Comparison of ENCODE assay signal across 18 cellular contexts in the genomic region with DNA sequence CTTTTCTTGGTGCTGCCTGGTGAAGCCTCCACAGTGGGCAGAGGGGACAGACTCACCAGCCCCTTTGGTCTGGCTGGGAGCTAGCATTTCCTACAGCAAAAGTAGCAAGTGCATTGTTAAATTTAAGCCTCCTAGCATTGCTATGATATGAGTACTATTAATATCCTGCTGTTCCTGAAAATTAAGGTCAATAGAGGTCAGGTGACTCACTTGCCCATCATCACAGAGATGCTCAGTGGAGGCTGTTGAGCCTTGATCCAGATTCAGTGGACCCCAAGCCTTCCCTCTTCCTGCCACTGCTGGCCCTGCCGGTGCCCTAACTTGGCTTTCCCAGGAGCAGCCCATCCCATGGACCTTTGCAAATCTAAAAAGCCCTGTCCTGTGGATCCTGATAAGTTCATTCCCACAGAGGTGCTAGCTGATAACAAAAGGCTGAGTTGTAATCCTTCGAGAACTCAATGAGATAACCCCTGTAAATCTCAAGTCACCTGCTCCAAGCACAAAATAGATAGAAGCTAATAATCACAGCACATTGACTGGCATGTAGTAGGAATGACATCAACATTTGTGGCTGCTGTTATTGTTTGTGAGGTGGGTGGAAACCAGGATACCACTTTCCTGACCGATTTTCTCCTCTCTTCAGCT.
A peak's percentile ranks its signal among the peaks of the same experiment; 100 is the strongest.
DNase-seq lines count a peak whose midpoint lies in the region; ATAC-seq, FAIRE-seq and TF ChIP-seq lines count a peak whose summit lies in the region.
"Had no signal": no experiment of that assay in that cellular context is flagged by ENCODE, and none has a peak within 500 bp of the region (broad histone marks: within the 10 kb centered on the region; RNA-seq: fewer than 3 reads in every experiment).

No MANE protein-coding gene starts in this region.

- 0% methylated on average over 3 of the region's 3 CpGs for WGBS in K562 (ENCODE audit: insufficient coverage, low coverage, missing lambda C conversion rate)
- WGBS in mesendoderm (ENCODE audit: extremely low coverage, insufficient coverage, low lambda C conversion rate): no CpG with 5 or more reads among the region's 3 CpGs

- no peak overlapping the region for H3K18ac ChIP-seq in mesendoderm (ENCODE audit: low read length)

- CTCF ChIA-PET in K562 (lab: Yijun Ruan, JAX; ENCODE audit: low intra/inter-chr PET ratio): no interaction called here

- H2AK5ac ChIP-seq in mesendoderm (ENCODE audit: low read length): no peak overlapping the region

- no peak overlapping the region for H2BK120ac ChIP-seq in mesendoderm (ENCODE audit: low read depth, low read length)

- H3K9ac ChIP-seq in K562 (ENCODE audit: insufficient read depth in 1 of 2, low read depth in 2 of 2, low read length in 2 of 2) (no peak overlapping the region), mesendoderm (ENCODE audit: low read length) (no peak overlapping the region)
- H3K9ac ChIP-seq: GM23248 had no signal

- H3K4ac ChIP-seq in mesendoderm (ENCODE audit: low read depth, low read length): no peak overlapping the region

- H2BK15ac ChIP-seq in mesendoderm (replicated peaks; ENCODE audit: low read depth): no peak overlapping the region

- TF ChIP-seq POLR2A in K562 (conservative IDR thresholded peaks at IDR 0.05): no peak

- peak; percentile 45; the same call in 1 of the 2 replicates for TF ChIP-seq EP300 in K562 (IDR thresholded peaks at IDR 0.05; ENCODE audit: low read length)

- no peak overlapping the region for H4K5ac ChIP-seq in mesendoderm (ENCODE audit: low read length)

- in situ Hi-C loops in K562 (cut with MboI): no loop called here

- H3K9me3 ChIP-seq in K562 (replicated peaks; ENCODE audit: control insufficient read depth, insufficient read depth, low read depth, low read length): no peaks in the 10 kb centered on the region

- no peak for TF ChIP-seq RAD21 in K562 (CRISPR knock-in tag; conservative IDR thresholded peaks at IDR 0.05 in 1 of 2, IDR thresholded peaks at IDR 0.05 in 1 of 2)

- no peak overlapping the region for H3K4me3 ChIP-seq in K562
- no peak overlapping the region for H3K4me3 ChIP-seq in mesendoderm (ENCODE audit: low read length)
- H3K4me3 ChIP-seq: GM12878, GM23248, SK-N-MC had no signal

- no peak overlapping the region for H3K23ac ChIP-seq in mesendoderm (ENCODE audit: low read length)

- H3K56ac ChIP-seq in mesendoderm (ENCODE audit: low read length): no peak overlapping the region

- H3K4me1 ChIP-seq in K562 (replicated peaks in 1 of 2; ENCODE audit: control insufficient read depth in 2 of 2, insufficient read depth in 2 of 2, low read length in 2 of 2): peaks cover 14 to 19% of the 10 kb centered on the region in 2 experiments
- H3K4me1 ChIP-seq in mesendoderm (ENCODE audit: control insufficient read depth, low read depth, low read length): no peaks in the 10 kb centered on the region

- H4K8ac ChIP-seq in mesendoderm (ENCODE audit: low read depth, low read length): no peak overlapping the region

- H3K79me1 ChIP-seq in mesendoderm (ENCODE audit: low read length): no peaks in the 10 kb centered on the region

- intact Hi-C loops in K562 (cut with micrococcal nuclease): loop anchor here (10.0 kb wide), 1 partner anchor 440 kb away; the partner anchor contains the start of gene RPIA

- BruUV-seq in K562 (replicated peaks; lab: Mats Ljungman, UMichigan): no TSS peak

- H3K27me3 ChIP-seq in K562 (ENCODE audit: control insufficient read depth in 2 of 2, insufficient read depth in 2 of 2, low read length in 2 of 2) (peaks cover 23 to 34% of the 10 kb centered on the region in 2 experiments), mesendoderm (ENCODE audit: insufficient read depth, low read length, poor library complexity) (peaks cover 2% of the 10 kb centered on the region)

- no peaks in the 10 kb centered on the region for H3K9me1 ChIP-seq in K562 (ENCODE audit: control insufficient read depth, insufficient read depth, low read length)

- H3K36me3 ChIP-seq in K562 (ENCODE audit: control insufficient read depth, insufficient read depth, low read length): no peaks in the 10 kb centered on the region
- H3K36me3 ChIP-seq in mesendoderm (ENCODE audit: control insufficient read depth, insufficient read depth, low read length): no peaks in the 10 kb centered on the region

- no peak overlapping the region for H2BK5ac ChIP-seq in mesendoderm (ENCODE audit: low read length)

- FAIRE-seq in HTR-8/SVneo (lab: Jason Lieb, UNC) (peak; percentile 31), K562 (lab: Jason Lieb, UNC) (no peak)
- FAIRE-seq: GM12878, HepG2 had no signal

- no peaks in the 10 kb centered on the region for H3K79me2 ChIP-seq in K562 (ENCODE audit: control insufficient read depth, insufficient read depth, low read length)
- H3K79me2 ChIP-seq in mesendoderm (ENCODE audit: control insufficient read depth, insufficient read depth, low read length): no peaks in the 10 kb centered on the region

- H4K20me1 ChIP-seq in K562 (replicated peaks; ENCODE audit: control insufficient read depth, insufficient read depth, low read length): no peaks in the 10 kb centered on the region

- DNase-seq in EL (peak; percentile 34), HTR-8/SVneo (ENCODE audit: insufficient read length, low spot score) (no peak), K562 (ENCODE audit: extremely low read depth in 1 of 4, low spot score in 3 of 4) (no peak), mesendoderm (peak; percentile 79), HCEC 1CT (no peak)
- no peak for DNase-seq in stimulated activated CD4-positive, alpha-beta T cell treated with anti-CD3 and anti-CD28 coated beads, Interleukin-12 subunit alpha, Interleukin-12 subunit beta, amount 100 ng/mL, for 4 hours
- DNase-seq: CD4-positive, CD25-positive, alpha-beta regulatory T cell; GDM1; GM23248; Karpas-422; NCI-H1417; NCI-H187 treated with DMSO at 0.1 percent for 48 hours; NCI-H446; NCI-H774 had no signal

- ATAC-seq in K562 (no peak), GM18511 (IDR thresholded peaks at IDR 0.05; ENCODE audit: unreplicated experiment) (no peak)
- ATAC-seq: GM12878, HepG2 had no signal

- H2AFZ ChIP-seq in K562 (ENCODE audit: low read depth, low read length): no peak overlapping the region
- H2AFZ ChIP-seq: GM23248 had no signal

- TF ChIP-seq CTCF in K562 (IDR thresholded peaks at IDR 0.05 in 2 of 3, conservative IDR thresholded peaks at IDR 0.05 in 1 of 3; ENCODE audit: insufficient read depth in 2 of 3, low read depth in 1 of 3, low read length in 3 of 3): no peak

- no peak overlapping the region for H3K4me2 ChIP-seq in K562 (ENCODE audit: insufficient read depth, low read length)
- H3K4me2 ChIP-seq in mesendoderm (ENCODE audit: low read length): no peak overlapping the region

- POLR2A ChIA-PET in K562 (lab: Yijun Ruan, JAX): no interaction called here

- H3K27ac ChIP-seq in K562 (ENCODE audit: extremely low read depth, low read depth, low read length): no peak overlapping the region
- no peak overlapping the region for H3K27ac ChIP-seq in mesendoderm (ENCODE audit: low read depth, low read length)
- H3K27ac ChIP-seq: GM23248 had no signal

TF ChIP-seq in K562, 482 proteins besides CTCF, POLR2A, EP300 and RAD21 (continues in another document):
- TF ChIP-seq TEAD4 (IDR thresholded peaks at IDR 0.05; ENCODE audit: low read length) (peak; percentile 70), TEAD4 (CRISPR knock-in tag; IDR thresholded peaks at IDR 0.05; ENCODE audit: borderline replicate concordance) (no peak), HDAC1 (IDR thresholded peaks at IDR 0.05) (0 out of 4 replicates have a peak, but pooled peaks of 1 of the 2 experiments have one; percentile 38), RBM14 (IDR thresholded peaks at IDR 0.05; ENCODE audit: borderline replicate concordance, insufficient read depth, low read depth, low read length) (no peak), TFAP4 (CRISPR knock-in tag; IDR thresholded peaks at IDR 0.05; ENCODE audit: borderline replicate concordance) (no peak), JUND (IDR thresholded peaks at IDR 0.05; ENCODE audit: borderline replicate concordance, low read depth, low read length) (0 out of 2 replicates have a peak, but pooled peaks have one; percentile 3), JUND (tag; IDR thresholded peaks at IDR 0.05; ENCODE audit: borderline replicate concordance, low read depth, low read length) (no peak; the same call in 2 of the 3 replicates), CBFA2T2 (conservative IDR thresholded peaks at IDR 0.05) (peak; percentile 66), NUFIP1 (IDR thresholded peaks at IDR 0.05; ENCODE audit: partially characterized antibody) (no peak), ZNF699 (CRISPR knock-in tag; IDR thresholded peaks at IDR 0.05; ENCODE audit: insufficient replicate concordance) (no peak), FOS (IDR thresholded peaks at IDR 0.05; ENCODE audit: extremely low read depth, insufficient read length) (no peak), ELF4 (CRISPR knock-in tag; IDR thresholded peaks at IDR 0.05) (no peak), ATF1 (CRISPR knock-in tag; IDR thresholded peaks at IDR 0.05) (no peak), ATF1 (tag; IDR thresholded peaks at IDR 0.05) (no peak), TCF3 (CRISPR knock-in tag; IDR thresholded peaks at IDR 0.05) (peak; percentile 24; the same call in 1 of the 2 replicates), ZBTB7A (IDR thresholded peaks at IDR 0.05; ENCODE audit: borderline replicate concordance, control insufficient read depth, low read depth, low read length) (no peak), EGR1 (conservative IDR thresholded peaks at IDR 0.05) (no peak), CCNT2 (IDR thresholded peaks at IDR 0.05; ENCODE audit: borderline replicate concordance, extremely low read depth, insufficient read length, low read depth, low read length) (peak; percentile 32), ZNF165 (CRISPR knock-in tag; IDR thresholded peaks at IDR 0.05; ENCODE audit: borderline replicate concordance) (no peak), CTBP1 (IDR thresholded peaks at IDR 0.05; ENCODE audit: borderline replicate concordance) (0 out of 2 replicates have a peak, but pooled peaks have one; percentile 29), SOX6 (IDR thresholded peaks at IDR 0.05) (peak; percentile 63; the same call in 1 of the 2 replicates), LEF1 (IDR thresholded peaks at IDR 0.05) (no peak), TRIM24 (IDR thresholded peaks at IDR 0.05) (0 out of 4 replicates have a peak, but pooled peaks of 1 of the 2 experiments have one; percentile 20), NCOA4 (IDR thresholded peaks at IDR 0.05; ENCODE audit: partially characterized antibody) (no peak), MAFG (tag; conservative IDR thresholded peaks at IDR 0.05) (peak; percentile 51; the same call in 1 of the 2 replicates)

Comparison
In these comparisons a context has a peak if more than half of its experiments do, and no peak if none do; other contexts are left out.
1. DNase-seq: peak in EL (single experiment) and mesendoderm (single experiment); none in HTR-8/SVneo (single experiment), K562 (0 of 4), stimulated activated CD4-positive, alpha-beta T cell treated with anti-CD3 and anti-CD28 coated beads, Interleukin-12 subunit alpha, Interleukin-12 subunit beta, amount 100 ng/mL, for 4 hours (single experiment) and HCEC 1CT (single experiment).